In genomic region chr7:134890246-134891240, GRCh38 we compare ENCODE assay signal across 9 cellular contexts.
A peak's percentile ranks its signal among the peaks of the same experiment; 100 is the strongest.
DNase-seq lines count a peak whose midpoint lies in the region; ATAC-seq and TF ChIP-seq lines count a peak whose summit lies in the region.
"Had no signal": no experiment of that assay in that cellular context is flagged by ENCODE, and none has a peak within 500 bp of the region (broad histone marks: within the 10 kb centered on the region; RNA-seq: fewer than 3 reads in every experiment).

No MANE protein-coding gene starts in this region.

- intact Hi-C loops in vagina (cut with DNase I) = loop anchor here (5.0 kb wide), 2 partner anchors 98 to 198 kb away; no protein-coding TSS in a partner anchor

- no peaks in the 10 kb centered on the region for H3K27me3 ChIP-seq in mesenchymal stem cell (ENCODE audit: control insufficient read depth in 1 of 2, insufficient read depth in 1 of 2, low read length in 2 of 2)
- H3K27me3 ChIP-seq in vagina = no peaks in the 10 kb centered on the region

- peaks cover 24% of the 10 kb centered on the region for H3K4me1 Mint-ChIP-seq in activated naive CD8-positive, alpha-beta T cell treated with anti-CD3 and anti-CD28 coated beads for 36 hours
- peaks cover 18% of the 10 kb centered on the region for H3K4me1 Mint-ChIP-seq in activated naive CD8-positive, alpha-beta T cell treated with anti-CD3 and anti-CD28 coated beads, Interleukin-2, amount 50 U/mL, for 24 hours
- peaks cover 7% of the 10 kb centered on the region for H3K4me1 Mint-ChIP-seq in activated CD8-positive, alpha-beta T cell treated with anti-CD3 and anti-CD28 coated beads, Interleukin-2, amount 10 ng/mL, durations not matched to agents 7 days and 5 days (ENCODE audit: low read depth)
- H3K4me1 Mint-ChIP-seq: naive B cell had no signal

- H3K18ac ChIP-seq in mesenchymal stem cell (ENCODE audit: low read depth in 1 of 2, low read length in 2 of 2) = peak overlapping the region in 1 of 2 experiments; percentile 3

- H3K4me2 ChIP-seq in mesenchymal stem cell (ENCODE audit: low read length, poor library complexity, severe bottlenecking) = no peak overlapping the region

- H2BK120ac ChIP-seq in mesenchymal stem cell (ENCODE audit: low read depth, low read length) = no peak overlapping the region

- H3K27ac ChIP-seq in mesenchymal stem cell (ENCODE audit: low read length, poor library complexity, severe bottlenecking) (peak overlapping the region; percentile 90), vagina (peak overlapping the region; percentile 83)

- H3K4me3 ChIP-seq in mesenchymal stem cell (ENCODE audit: insufficient read depth in 1 of 2, low read depth in 1 of 2, low read length in 2 of 2) = peak overlapping the region in 1 of 2 experiments; percentile 81
- H3K4me3 ChIP-seq in vagina = peak overlapping the region; percentile 48 to 49

- peaks cover 13% of the 10 kb centered on the region for H3K27me3 Mint-ChIP-seq in activated naive CD8-positive, alpha-beta T cell treated with anti-CD3 and anti-CD28 coated beads for 36 hours
- H3K27me3 Mint-ChIP-seq in activated naive CD8-positive, alpha-beta T cell treated with anti-CD3 and anti-CD28 coated beads, Interleukin-2, amount 50 U/mL, for 24 hours = peaks cover 4% of the 10 kb centered on the region
- peaks cover 16% of the 10 kb centered on the region for H3K27me3 Mint-ChIP-seq in activated CD8-positive, alpha-beta T cell treated with anti-CD3 and anti-CD28 coated beads, Interleukin-2, amount 10 ng/mL, durations not matched to agents 7 days and 5 days (ENCODE audit: low read depth)

- H3K14ac ChIP-seq in mesenchymal stem cell (ENCODE audit: low read length in 2 of 2) = no peak overlapping the region

- CTCF ChIA-PET in activated CD8-positive, alpha-beta T cell treated with anti-CD3 and anti-CD28 coated beads, Interleukin-2, amount 10 ng/mL, durations not matched to agents 7 days and 5 days (lab: Charles Lee) = no interaction called here

- DNase-seq in activated naive CD8-positive, alpha-beta T cell treated with anti-CD3 and anti-CD28 coated beads for 36 hours = no peak
- no peak for DNase-seq in activated naive CD8-positive, alpha-beta T cell treated with anti-CD3 and anti-CD28 coated beads, Interleukin-2, amount 50 U/mL, for 24 hours
- peak; percentile 80 for DNase-seq in cerebellar cortex (ENCODE audit: low spot score)
- no peak for DNase-seq in mesenchymal stem cell
- DNase-seq in vagina (ENCODE audit: extremely low spot score in 2 of 2) = no peak
- DNase-seq in activated CD8-positive, alpha-beta T cell treated with anti-CD3 and anti-CD28 coated beads, Interleukin-2, amount 10 ng/mL, durations not matched to agents 7 days and 5 days = no peak
- DNase-seq: naive B cell had no signal

- H3K79me1 ChIP-seq in mesenchymal stem cell (replicated peaks; ENCODE audit: low read length, poor library complexity, severe bottlenecking) = peaks cover 20% of the 10 kb centered on the region

- H2AFZ ChIP-seq in mesenchymal stem cell (ENCODE audit: low read depth, low read length) = no peak overlapping the region

- H2BK5ac ChIP-seq in mesenchymal stem cell (ENCODE audit: low read depth, low read length, poor library complexity, severe bottlenecking) = no peak overlapping the region

- POLR2A ChIA-PET in activated CD8-positive, alpha-beta T cell treated with anti-CD3 and anti-CD28 coated beads, Interleukin-2, amount 10 ng/mL, durations not matched to agents 7 days and 5 days (lab: Charles Lee) = no interaction called here

- TF ChIP-seq POLR2A in vagina (IDR thresholded peaks at IDR 0.05) = no peak

- H2BK15ac ChIP-seq in mesenchymal stem cell (ENCODE audit: low read depth, poor library complexity, severe bottlenecking) = no peak overlapping the region

- H3K9ac ChIP-seq in mesenchymal stem cell (ENCODE audit: low read length) = peak overlapping the region; percentile 98

- no peak overlapping the region for H3K23ac ChIP-seq in mesenchymal stem cell (ENCODE audit: low read length in 2 of 2)

- peaks cover 7 to 23% of the 10 kb centered on the region in 2 experiments for H3K36me3 ChIP-seq in mesenchymal stem cell (ENCODE audit: control insufficient read depth in 1 of 2, insufficient read depth in 2 of 2, low read depth in 1 of 2, low read length in 2 of 2)
- H3K36me3 ChIP-seq in vagina = no peaks in the 10 kb centered on the region

- peaks cover 2% of the 10 kb centered on the region for H3K36me3 Mint-ChIP-seq in activated naive CD8-positive, alpha-beta T cell treated with anti-CD3 and anti-CD28 coated beads for 36 hours
- H3K36me3 Mint-ChIP-seq in activated naive CD8-positive, alpha-beta T cell treated with anti-CD3 and anti-CD28 coated beads, Interleukin-2, amount 50 U/mL, for 24 hours (ENCODE audit: low read depth) = no peaks in the 10 kb centered on the region
- no peaks in the 10 kb centered on the region for H3K36me3 Mint-ChIP-seq in activated CD8-positive, alpha-beta T cell treated with anti-CD3 and anti-CD28 coated beads, Interleukin-2, amount 10 ng/mL, durations not matched to agents 7 days and 5 days (ENCODE audit: low read depth)

- H4K91ac ChIP-seq in mesenchymal stem cell (ENCODE audit: low read length) = no peak overlapping the region

- no peak overlapping the region for H2AK5ac ChIP-seq in mesenchymal stem cell (ENCODE audit: low read length, severe bottlenecking)

- H4K8ac ChIP-seq in mesenchymal stem cell (ENCODE audit: low read length) = no peak overlapping the region

- 84% methylated on average over 9 of the region's 10 CpGs for WGBS in mesenchymal stem cell

- peak overlapping the region; percentile 66 for H3K4me3 Mint-ChIP-seq in activated naive CD8-positive, alpha-beta T cell treated with anti-CD3 and anti-CD28 coated beads for 36 hours
- no peak overlapping the region for H3K4me3 Mint-ChIP-seq in activated naive CD8-positive, alpha-beta T cell treated with anti-CD3 and anti-CD28 coated beads, Interleukin-2, amount 50 U/mL, for 24 hours
- no peak overlapping the region for H3K4me3 Mint-ChIP-seq in activated CD8-positive, alpha-beta T cell treated with anti-CD3 and anti-CD28 coated beads, Interleukin-2, amount 10 ng/mL, durations not matched to agents 7 days and 5 days
- H3K4me3 Mint-ChIP-seq: naive B cell had no signal

- H3K4me1 ChIP-seq in mesenchymal stem cell (ENCODE audit: control insufficient read depth, insufficient read depth, low read depth, low read length) (peaks cover 14% of the 10 kb centered on the region), vagina (peaks cover 52% of the 10 kb centered on the region)

- ATAC-seq in activated naive CD8-positive, alpha-beta T cell treated with anti-CD3 and anti-CD28 coated beads, Interleukin-2, amount 50 U/mL, for 24 hours = no peak
- ATAC-seq in HG03039 (IDR thresholded peaks at IDR 0.05; ENCODE audit: unreplicated experiment) (no peak), GM19467 (IDR thresholded peaks at IDR 0.05; ENCODE audit: unreplicated experiment) (no peak)
- ATAC-seq in activated CD8-positive, alpha-beta T cell treated with anti-CD3 and anti-CD28 coated beads, Interleukin-2, amount 10 ng/mL, durations not matched to agents 7 days and 5 days = no peak

- peak overlapping the region in 1 of 2 experiments; percentile 8 for H2BK12ac ChIP-seq in mesenchymal stem cell (ENCODE audit: low read length in 2 of 2)

- H3K9me3 Mint-ChIP-seq in activated naive CD8-positive, alpha-beta T cell treated with anti-CD3 and anti-CD28 coated beads for 36 hours = peaks cover 7% of the 10 kb centered on the region
- H3K9me3 Mint-ChIP-seq in activated naive CD8-positive, alpha-beta T cell treated with anti-CD3 and anti-CD28 coated beads, Interleukin-2, amount 50 U/mL, for 24 hours = peaks cover 2% of the 10 kb centered on the region
- H3K9me3 Mint-ChIP-seq in activated CD8-positive, alpha-beta T cell treated with anti-CD3 and anti-CD28 coated beads, Interleukin-2, amount 10 ng/mL, durations not matched to agents 7 days and 5 days (ENCODE audit: insufficient read depth) = peaks cover 3% of the 10 kb centered on the region

- H3K4ac ChIP-seq in mesenchymal stem cell (ENCODE audit: low read depth in 1 of 2, low read length in 2 of 2) = no peak overlapping the region

- no peak for TF ChIP-seq CTCF in vagina (IDR thresholded peaks at IDR 0.05)

- H3K9me3 ChIP-seq in mesenchymal stem cell (ENCODE audit: control insufficient read depth, low read length) (no peaks in the 10 kb centered on the region), vagina (no peaks in the 10 kb centered on the region)

- no peak overlapping the region for H3K27ac Mint-ChIP-seq in activated naive CD8-positive, alpha-beta T cell treated with anti-CD3 and anti-CD28 coated beads for 36 hours
- H3K27ac Mint-ChIP-seq in activated naive CD8-positive, alpha-beta T cell treated with anti-CD3 and anti-CD28 coated beads, Interleukin-2, amount 50 U/mL, for 24 hours = no peak overlapping the region
- H3K27ac Mint-ChIP-seq in activated CD8-positive, alpha-beta T cell treated with anti-CD3 and anti-CD28 coated beads, Interleukin-2, amount 10 ng/mL, durations not matched to agents 7 days and 5 days = no peak overlapping the region
- H3K27ac Mint-ChIP-seq: naive B cell had no signal
